23 cellular contexts compared by ENCODE assay signal in the genomic region with DNA sequence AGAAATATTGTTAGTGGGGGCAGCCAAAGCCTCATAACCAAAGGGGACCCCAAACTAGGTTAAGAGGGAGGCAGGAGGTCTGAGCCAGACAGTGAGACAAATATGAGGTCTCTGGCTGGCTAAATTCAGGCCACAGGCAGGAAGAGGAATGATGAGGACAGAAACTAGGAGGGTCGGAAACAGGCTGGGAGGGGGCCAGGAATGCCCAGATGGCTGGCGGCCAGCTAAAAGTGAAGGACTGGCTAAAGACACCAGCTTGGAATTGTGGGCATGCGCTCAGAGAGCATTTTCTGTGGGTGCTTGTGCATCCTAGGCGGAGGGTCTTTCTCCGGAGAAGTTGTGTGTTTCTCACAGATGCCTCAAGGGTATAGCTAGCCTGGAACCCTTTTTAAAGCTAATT.
"Had no signal": no experiment of that assay in that cellular context is flagged by ENCODE, and none has a peak within 500 bp of the region (broad histone marks: within the 10 kb centered on the region; RNA-seq: fewer than 3 reads in every experiment).

No MANE protein-coding gene starts in this region.

- H3K27ac Mint-ChIP-seq: immature natural killer cell; stimulated activated naive B cell treated with anti-CD40 and anti-IgM and Interleukin-4, amounts not matched to agents 10 μg/mL and 1 μg/mL and 100 μg/mL, for 72 hours; type B pancreatic cell had no signal

- H3K4me1 Mint-ChIP-seq: immature natural killer cell; stimulated activated naive CD8-positive, alpha-beta T cell treated with anti-CD3 and anti-CD28 coated beads, Interleukin-15, amount 100 ng/mL, for 72 hours had no signal

- H3K27me3 ChIP-seq: dorsolateral prefrontal cortex, gastroesophageal sphincter, right lobe of liver had no signal

- H3K27ac ChIP-seq: dorsolateral prefrontal cortex, gastroesophageal sphincter, left ventricle myocardium inferior, lower lobe of right lung, psoas muscle, right lobe of liver had no signal

- H3K36me3 ChIP-seq: gastroesophageal sphincter, left ventricle myocardium inferior, lower lobe of right lung, right lobe of liver had no signal

- H3K4me1 ChIP-seq: psoas muscle had no signal

- H3K4me3 Mint-ChIP-seq: immature natural killer cell; nephron; stimulated activated naive B cell treated with anti-CD40 and anti-IgM and Interleukin-4, amounts not matched to agents 10 μg/mL and 1 μg/mL and 100 μg/mL, for 72 hours; stimulated activated naive CD8-positive, alpha-beta T cell treated with anti-CD3 and anti-CD28 coated beads, Interleukin-15, amount 100 ng/mL, for 72 hours; type B pancreatic cell had no signal

- H3K9me3 ChIP-seq: gastroesophageal sphincter, lower lobe of right lung, psoas muscle, right lobe of liver had no signal

- H3K4me3 ChIP-seq: dorsolateral prefrontal cortex, gastroesophageal sphincter, left ventricle myocardium inferior, lower lobe of right lung, psoas muscle, right lobe of liver had no signal

- DNase-seq: central memory CD4-positive, alpha-beta T cell; cortex of kidney; dorsolateral prefrontal cortex; effector CD8-positive, alpha-beta T cell; glutamatergic neuron; immature natural killer cell; kidney; left cardiac atrium; left ventricle myocardium inferior; mesenchymal stem cell; psoas muscle; retina; right lobe of liver; stimulated activated CD4-positive, alpha-beta T cell treated with anti-CD3 and anti-CD28 coated beads, Interleukin-2, amount 100 ng/mL, for 24 hours; stimulated activated CD4-positive, alpha-beta T cell treated with anti-CD3 and anti-CD28 coated beads, Interleukin-4, amount 100 ng/mL, for 4 hours; stimulated activated naive B cell treated with anti-CD40 and anti-IgM and Interleukin-4, amounts not matched to agents 10 μg/mL and 1 μg/mL and 100 μg/mL, for 72 hours; stimulated activated naive CD8-positive, alpha-beta T cell treated with anti-CD3 and anti-CD28 coated beads, Interleukin-15, amount 100 ng/mL, for 72 hours; substantia nigra had no signal

- H3K27me3 Mint-ChIP-seq: stimulated activated naive B cell treated with anti-CD40 and anti-IgM and Interleukin-4, amounts not matched to agents 10 μg/mL and 1 μg/mL and 100 μg/mL, for 72 hours; stimulated activated naive CD8-positive, alpha-beta T cell treated with anti-CD3 and anti-CD28 coated beads, Interleukin-15, amount 100 ng/mL, for 72 hours; type B pancreatic cell had no signal

- FAIRE-seq: kidney, urothelium cell line had no signal

- H3K9me3 Mint-ChIP-seq: stimulated activated naive B cell treated with anti-CD40 and anti-IgM and Interleukin-4, amounts not matched to agents 10 μg/mL and 1 μg/mL and 100 μg/mL, for 72 hours; stimulated activated naive CD8-positive, alpha-beta T cell treated with anti-CD3 and anti-CD28 coated beads, Interleukin-15, amount 100 ng/mL, for 72 hours had no signal

- H3K36me3 Mint-ChIP-seq: type B pancreatic cell had no signal
